Comparison of ENCODE assay signal across 8 cellular contexts in the genomic region with DNA sequence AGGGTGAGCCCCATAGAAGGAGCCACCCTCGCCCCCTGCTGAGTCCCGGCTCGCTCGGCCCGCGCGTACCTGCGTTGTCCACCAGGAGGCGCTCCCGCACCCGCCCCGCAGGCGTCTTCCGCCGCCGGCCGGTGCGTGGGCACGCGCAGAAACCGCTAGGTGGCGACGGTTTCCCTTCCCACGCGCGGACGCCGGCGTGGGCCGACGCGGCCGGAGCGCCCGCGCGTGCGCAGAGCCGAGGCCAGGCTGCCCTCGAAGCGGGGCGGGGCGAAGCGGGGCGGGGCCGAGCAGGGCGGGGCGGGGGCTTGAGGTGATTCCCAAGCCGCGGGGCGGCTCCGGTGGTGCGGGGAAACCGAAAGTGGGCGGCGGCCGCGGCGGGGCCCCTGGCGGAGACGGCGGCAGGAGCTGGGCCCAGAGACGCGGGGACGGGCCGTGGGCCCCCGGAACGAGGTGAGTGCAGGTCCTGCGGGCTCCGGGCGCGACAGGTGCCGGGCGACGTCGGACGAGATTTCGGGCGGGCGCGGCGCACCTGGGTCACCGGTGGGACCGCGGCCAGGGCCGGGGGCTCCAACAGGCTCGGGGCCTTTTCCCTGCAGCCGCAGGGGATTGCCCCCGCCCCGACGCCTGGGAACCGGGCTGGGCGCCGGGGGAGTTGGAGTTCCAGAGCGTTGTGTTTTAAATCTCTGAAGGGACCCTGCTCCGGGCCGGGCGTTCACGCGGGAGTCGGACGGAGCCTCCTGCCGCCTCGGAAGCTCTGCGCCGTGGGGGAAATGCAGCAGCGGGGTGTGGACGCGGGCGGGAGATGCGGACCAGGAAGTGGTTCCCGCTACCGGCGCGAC. TPM values are rescaled to one million over a fixed set of nuclear protein-coding genes. Genes with fewer than 3 reads are reported as not detected.
A peak's percentile ranks its signal among the peaks of the same experiment; 100 is the strongest.
DNase-seq lines count a peak whose midpoint lies in the region; ATAC-seq and TF ChIP-seq lines count a peak whose summit lies in the region.

A gene with protein sequence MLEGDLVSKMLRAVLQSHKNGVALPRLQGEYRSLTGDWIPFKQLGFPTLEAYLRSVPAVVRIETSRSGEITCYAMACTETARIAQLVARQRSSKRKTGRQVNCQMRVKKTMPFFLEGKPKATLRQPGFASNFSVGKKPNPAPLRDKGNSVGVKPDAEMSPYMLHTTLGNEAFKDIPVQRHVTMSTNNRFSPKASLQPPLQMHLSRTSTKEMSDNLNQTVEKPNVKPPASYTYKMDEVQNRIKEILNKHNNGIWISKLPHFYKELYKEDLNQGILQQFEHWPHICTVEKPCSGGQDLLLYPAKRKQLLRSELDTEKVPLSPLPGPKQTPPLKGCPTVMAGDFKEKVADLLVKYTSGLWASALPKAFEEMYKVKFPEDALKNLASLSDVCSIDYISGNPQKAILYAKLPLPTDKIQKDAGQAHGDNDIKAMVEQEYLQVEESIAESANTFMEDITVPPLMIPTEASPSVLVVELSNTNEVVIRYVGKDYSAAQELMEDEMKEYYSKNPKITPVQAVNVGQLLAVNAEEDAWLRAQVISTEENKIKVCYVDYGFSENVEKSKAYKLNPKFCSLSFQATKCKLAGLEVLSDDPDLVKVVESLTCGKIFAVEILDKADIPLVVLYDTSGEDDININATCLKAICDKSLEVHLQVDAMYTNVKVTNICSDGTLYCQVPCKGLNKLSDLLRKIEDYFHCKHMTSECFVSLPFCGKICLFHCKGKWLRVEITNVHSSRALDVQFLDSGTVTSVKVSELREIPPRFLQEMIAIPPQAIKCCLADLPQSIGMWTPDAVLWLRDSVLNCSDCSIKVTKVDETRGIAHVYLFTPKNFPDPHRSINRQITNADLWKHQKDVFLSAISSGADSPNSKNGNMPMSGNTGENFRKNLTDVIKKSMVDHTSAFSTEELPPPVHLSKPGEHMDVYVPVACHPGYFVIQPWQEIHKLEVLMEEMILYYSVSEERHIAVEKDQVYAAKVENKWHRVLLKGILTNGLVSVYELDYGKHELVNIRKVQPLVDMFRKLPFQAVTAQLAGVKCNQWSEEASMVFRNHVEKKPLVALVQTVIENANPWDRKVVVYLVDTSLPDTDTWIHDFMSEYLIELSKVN (plus strand): TSS at position 308 of the 839 bp plus-strand sequence. CDS start 16,370 bp downstream, outside the sequence.

- peak within 1 kb of the TSS; percentile 78 to 91 (median 85) for H3K9ac ChIP-seq in BLaER1 treated with 17β-estradiol and CSF1 and Interleukin-3, amounts not matched to agents 10 nM and 100 nM
- H3K9ac ChIP-seq in mesenchymal stem cell (ENCODE audit: low read length) = peak within 1 kb of the TSS; percentile 84

- peak within 1 kb of the TSS; percentile 97 for H2AFZ ChIP-seq in mesenchymal stem cell (ENCODE audit: low read depth, low read length)

- H3K4me1 ChIP-seq in BLaER1 treated with 17β-estradiol and CSF1 and Interleukin-3, amounts not matched to agents 10 nM and 100 nM = peaks cover 12 to 26% (median 17%) of the 10 kb centered on the region in 10 experiments
- H3K4me1 ChIP-seq in effector memory CD4-positive, alpha-beta T cell (ENCODE audit: control insufficient read depth, insufficient read depth, low read length, poor library complexity, severe bottlenecking) = peaks cover 7% of the 10 kb centered on the region
- no peaks in the 10 kb centered on the region for H3K4me1 ChIP-seq in mesenchymal stem cell (ENCODE audit: control insufficient read depth, insufficient read depth, low read depth, low read length)

- peak within 1 kb of the TSS in 1 of 2 experiments; percentile 87 for H3K4ac ChIP-seq in mesenchymal stem cell (ENCODE audit: low read depth in 1 of 2, low read length in 2 of 2)

- no peaks in the 10 kb centered on the region for H3K36me3 ChIP-seq in BLaER1 treated with 17β-estradiol and CSF1 and Interleukin-3, amounts not matched to agents 10 nM and 100 nM
- no peaks in the 10 kb centered on the region for H3K36me3 ChIP-seq in effector memory CD4-positive, alpha-beta T cell (ENCODE audit: control insufficient read depth, insufficient read depth, low read length)
- no peaks in the 10 kb centered on the region for H3K36me3 ChIP-seq in mesenchymal stem cell (ENCODE audit: control insufficient read depth in 1 of 2, insufficient read depth in 2 of 2, low read depth in 1 of 2, low read length in 2 of 2)

- H3K4me2 ChIP-seq in BLaER1 treated with 17β-estradiol and CSF1 and Interleukin-3, amounts not matched to agents 10 nM and 100 nM = peak within 1 kb of the TSS; percentile 82 to 98 (median 90)
- H3K4me2 ChIP-seq in mesenchymal stem cell (ENCODE audit: low read length, poor library complexity, severe bottlenecking) = peak within 1 kb of the TSS; percentile 78

- H2AK5ac ChIP-seq in mesenchymal stem cell (ENCODE audit: low read length, severe bottlenecking) = no peak within 1 kb of the TSS

- H4K8ac ChIP-seq in mesenchymal stem cell (ENCODE audit: low read length) = no peak within 1 kb of the TSS

- peaks cover 0 to 11% (median 5%) of the 10 kb centered on the region in 11 experiments; a peak in 6 of 22 replicates for H3K9me3 ChIP-seq in BLaER1 treated with 17β-estradiol and CSF1 and Interleukin-3, amounts not matched to agents 10 nM and 100 nM (replicated peaks in 1 of 11)
- no peaks in the 10 kb centered on the region for H3K9me3 ChIP-seq in effector memory CD4-positive, alpha-beta T cell (ENCODE audit: control insufficient read depth, low read length)
- H3K9me3 ChIP-seq in mesenchymal stem cell (ENCODE audit: control insufficient read depth, low read length) = peaks cover 3% of the 10 kb centered on the region

- H3K23ac ChIP-seq in mesenchymal stem cell (ENCODE audit: low read length in 2 of 2) = peak within 1 kb of the TSS in 1 of 2 experiments; percentile 14

- H3K79me1 ChIP-seq in mesenchymal stem cell (replicated peaks; ENCODE audit: low read length, poor library complexity, severe bottlenecking) = peaks cover 14% of the 10 kb centered on the region

- no peak within 1 kb of the TSS for H2BK5ac ChIP-seq in mesenchymal stem cell (ENCODE audit: low read depth, low read length, poor library complexity, severe bottlenecking)

- H4K91ac ChIP-seq in mesenchymal stem cell (ENCODE audit: low read length) = peak within 1 kb of the TSS; percentile 67

- peak; percentile 82 for ATAC-seq in HG03354 (IDR thresholded peaks at IDR 0.05; ENCODE audit: poor library complexity, severe bottlenecking, unreplicated experiment)

- H2BK120ac ChIP-seq in mesenchymal stem cell (ENCODE audit: low read depth, low read length) = no peak within 1 kb of the TSS

- peak within 1 kb of the TSS in 1 of 2 experiments; percentile 96 for H3K14ac ChIP-seq in mesenchymal stem cell (ENCODE audit: low read length in 2 of 2)

- no peak within 1 kb of the TSS for H2BK12ac ChIP-seq in mesenchymal stem cell (ENCODE audit: low read length in 2 of 2)

- H3K4me3 ChIP-seq in BLaER1 treated with 17β-estradiol and CSF1 and Interleukin-3, amounts not matched to agents 10 nM and 100 nM = peak within 1 kb of the TSS; percentile 89 to 100 (median 95)
- H3K4me3 ChIP-seq in effector memory CD4-positive, alpha-beta T cell (ENCODE audit: insufficient read depth, low read depth, low read length, poor library complexity, severe bottlenecking) = peak within 1 kb of the TSS; percentile 89
- H3K4me3 ChIP-seq in mesenchymal stem cell (ENCODE audit: insufficient read depth in 1 of 2, low read depth in 1 of 2, low read length in 2 of 2) = peak within 1 kb of the TSS; percentile 88 to 97

- H4K20me1 ChIP-seq in BLaER1 treated with 17β-estradiol and CSF1 and Interleukin-3, amounts not matched to agents 10 nM and 100 nM = peaks cover 0 to 40% (median 2%) of the 10 kb centered on the region in 11 experiments; a peak in 10 of 22 replicates

- peak; percentile 51 for TF ChIP-seq POLR2A in GM19099 (IDR thresholded peaks at IDR 0.05; ENCODE audit: extremely low read depth, insufficient read length, low read depth)

- H3K18ac ChIP-seq in mesenchymal stem cell (ENCODE audit: low read depth in 1 of 2, low read length in 2 of 2) = peak within 1 kb of the TSS; percentile 78 to 94

- WGBS in mesenchymal stem cell = 1% methylated on average over 86 of the region's 115 CpGs

- DNase-seq in NCI-H774 (lab: John Stamatoyannopoulos, UW) (peak; percentile 88), mesenchymal stem cell (peak; percentile 64)
- DNase-seq in activated CD8-positive, alpha-beta memory T cell treated with anti-CD3 and anti-CD28 coated beads for 1 hour (ENCODE audit: extremely low read depth in 1 of 2, low read depth in 1 of 2) = peak; percentile 78 to 92
- DNase-seq in effector memory CD4-positive, alpha-beta T cell = peak; percentile 88 to 92 (median 89)
- peak; percentile 66 for DNase-seq in stimulated activated CD8-positive, alpha-beta memory T cell treated with anti-CD3 and anti-CD28 coated beads, Interleukin-12 subunit alpha, Interleukin-12 subunit beta, amount 100 ng/mL, for 24 hours (ENCODE audit: extremely low read depth)

- H2BK15ac ChIP-seq in mesenchymal stem cell (ENCODE audit: low read depth, poor library complexity, severe bottlenecking) = peak within 1 kb of the TSS; percentile 23

- peak within 1 kb of the TSS; percentile 69 to 84 (median 77) for H3K27ac ChIP-seq in BLaER1 treated with 17β-estradiol and CSF1 and Interleukin-3, amounts not matched to agents 10 nM and 100 nM
- peak within 1 kb of the TSS; percentile 82 for H3K27ac ChIP-seq in effector memory CD4-positive, alpha-beta T cell (ENCODE audit: insufficient read depth, low read length, poor library complexity, severe bottlenecking)
- no peak within 1 kb of the TSS for H3K27ac ChIP-seq in mesenchymal stem cell (ENCODE audit: low read length, poor library complexity, severe bottlenecking)

- no peaks in the 10 kb centered on the region for H3K27me3 ChIP-seq in BLaER1 treated with 17β-estradiol and CSF1 and Interleukin-3, amounts not matched to agents 10 nM and 100 nM
- no peaks in the 10 kb centered on the region for H3K27me3 ChIP-seq in effector memory CD4-positive, alpha-beta T cell (replicated peaks; ENCODE audit: control insufficient read depth, insufficient read depth, low read length, poor library complexity, severe bottlenecking)
- peaks cover 19 to 33% of the 10 kb centered on the region in 2 experiments for H3K27me3 ChIP-seq in mesenchymal stem cell (ENCODE audit: control insufficient read depth in 1 of 2, insufficient read depth in 1 of 2, low read length in 2 of 2)

RNA-seq across cellular contexts. Expression of the gene that starts here (rescaled TPM):
- polyA plus RNA-seq in mesenchymal stem cell (2013, experiment 1 of 2) = 4.8 TPM
- polyA plus RNA-seq in mesenchymal stem cell (2013, experiment 2 of 2) = 4.8 TPM
